Comparison of ENCODE assay signal across 8 cellular contexts in genomic region chr10:93039721-93040120, GRCh38. TPM values are rescaled to one million over a fixed set of nuclear protein-coding genes. Genes with fewer than 3 reads are reported as not detected.
DNase-seq lines count a peak whose midpoint lies in the region; ATAC-seq, FAIRE-seq and TF ChIP-seq lines count a peak whose summit lies in the region.

No MANE protein-coding gene starts in this region.

- no peaks in the 10 kb centered on the region for H3K9me3 Mint-ChIP-seq in glutamatergic neuron (ENCODE audit: unreplicated experiment)

- CTCF ChIA-PET in A549 (lab: Yijun Ruan, JAX) = interaction anchor here (0.8 to 2.9 kb wide), 11 partner anchors 12 to 155 kb away, joined by 3 to 10 read pairs (median 4); partner anchors contain the start of gene CYP26A1

- no peaks in the 10 kb centered on the region for H3K36me3 Mint-ChIP-seq in glutamatergic neuron (ENCODE audit: unreplicated experiment)

- no peaks in the 10 kb centered on the region for H3K27me3 Mint-ChIP-seq in glutamatergic neuron (ENCODE audit: unreplicated experiment)

- WGBS in A549 (ENCODE audit: missing lambda C conversion rate) = 39% methylated on average over 3 of the region's 3 CpGs

- POLR2A ChIA-PET in A549 (lab: Yijun Ruan, JAX) = no interaction called here

- TF ChIP-seq POLR2A in A549 (IDR thresholded peaks at IDR 0.05; ENCODE audit: low read length) = no peak

- peak; percentile 62 to 76 for TF ChIP-seq RAD21 in A549 (conservative IDR thresholded peaks at IDR 0.05 in 1 of 2, IDR thresholded peaks at IDR 0.05 in 1 of 2)

- no peak overlapping the region for H3K4me2 ChIP-seq in A549

- H3K4me3 Mint-ChIP-seq in glutamatergic neuron (ENCODE audit: unreplicated experiment) = no peak overlapping the region

- no peak for TF ChIP-seq EP300 in A549 (IDR thresholded peaks at IDR 0.05)

- FAIRE-seq in A549 (lab: Jason Lieb, UNC) = no peak

- peak; percentile 81 to 84; a peak in 5 of 6 replicates for ATAC-seq in A549
- peak; percentile 44 for ATAC-seq in GM19351 (IDR thresholded peaks at IDR 0.05; ENCODE audit: unreplicated experiment)
- ATAC-seq in GM21786 (IDR thresholded peaks at IDR 0.05; ENCODE audit: unreplicated experiment) = no peak
- ATAC-seq in GM21447 (IDR thresholded peaks at IDR 0.05; ENCODE audit: unreplicated experiment) = no peak

- peaks cover 1% of the 10 kb centered on the region for H3K4me1 Mint-ChIP-seq in glutamatergic neuron (ENCODE audit: low read depth, unreplicated experiment)

- no peak overlapping the region for H3K4me3 ChIP-seq in A549

- H3K27ac ChIP-seq in A549 = no peak overlapping the region

- H3K9me3 ChIP-seq in A549 = no peaks in the 10 kb centered on the region

- peaks cover 6% of the 10 kb centered on the region; the same call in 2 of the 3 replicates for H3K4me1 ChIP-seq in A549

- TF ChIP-seq CTCF in A549 (IDR thresholded peaks at IDR 0.05) = peak; percentile 51
- TF ChIP-seq CTCF in glutamatergic neuron (IDR thresholded peaks at IDR 0.05; ENCODE audit: partially characterized antibody, unreplicated experiment) = no peak

- no peak overlapping the region for H3K27ac Mint-ChIP-seq in glutamatergic neuron (ENCODE audit: unreplicated experiment)

- peak in 1 of 2 experiments; percentile 46 for DNase-seq in A549 (ENCODE audit: low read depth in 1 of 2, low spot score in 1 of 2)
- peak; percentile 65 for DNase-seq in OCI-M2 (lab: John Stamatoyannopoulos, UW; ENCODE audit: unreplicated experiment)
- peak; percentile 71 for DNase-seq in fibroblast of peridontal ligament (ENCODE audit: extremely low read depth)
- no peak for DNase-seq in glutamatergic neuron
- DNase-seq in T-helper 9 cell = no peak

TF ChIP-seq in A549, 52 proteins besides CTCF, POLR2A, EP300 and RAD21:
- TF ChIP-seq SMC3 (IDR thresholded peaks at IDR 0.05) (peak; percentile 56), HOXA7 (CRISPR knock-in tag; IDR thresholded peaks at IDR 0.05) (no peak)
TF ChIP-seq in A549: peak in this region for 1.

RNA-seq across cellular contexts. Expression of gene CYP26C1, which starts 20.9 kb away (rescaled TPM):
- polyA plus RNA-seq in A549 (2011; rRNA removed) = not detected in 2 replicates
- polyA plus RNA-seq in A549 (2012; cell fraction: cytosol; rRNA removed) = not detected in 2 replicates
- 0.04 TPM in 2 replicates for polyA plus RNA-seq in A549 (2012; cell fraction: nucleus; rRNA removed)
- not detected in 3 replicates for polyA plus RNA-seq in A549 (2017; fragmentation: RNase III; extraction: RNeasy Plus Mini Kit Qiagen cat#74134 plus additional on column Dnase treatment)
- 0.12 and 0.19 TPM in 2 replicates for polyA minus RNA-seq in A549 (2011; rRNA and poly(A)+ RNA removed)
- 0.10 TPM for total RNA-seq in glutamatergic neuron (ENCODE audit: unreplicated experiment)

RNA-seq across cellular contexts. Expression of gene CYP26A1, which starts 34.0 kb away (rescaled TPM):
- 1.3 TPM in 2 replicates for polyA plus RNA-seq in A549 (2011; rRNA removed)
- polyA plus RNA-seq in A549 (2012; cell fraction: cytosol; rRNA removed) = 8.2 and 9.9 TPM in 2 replicates
- polyA plus RNA-seq in A549 (2012; cell fraction: nucleus; rRNA removed) = 10.7 and 14.1 TPM in 2 replicates
- 7.2 to 10.8 TPM (median 9.8 TPM) in 3 replicates for polyA plus RNA-seq in A549 (2017; fragmentation: RNase III; extraction: RNeasy Plus Mini Kit Qiagen cat#74134 plus additional on column Dnase treatment)
- 0.15 and 0.25 TPM in 2 replicates for polyA minus RNA-seq in A549 (2011; rRNA and poly(A)+ RNA removed)
- total RNA-seq in glutamatergic neuron (ENCODE audit: unreplicated experiment) = 4.2 TPM

Comparison
In these comparisons a context has a peak if more than half of its experiments do, and no peak if none do; other contexts are left out.
1. ATAC-seq: peak in A549 (2 of 2) and GM19351 (single experiment); none in GM21786 (single experiment) and GM21447 (single experiment).
2. DNase-seq: peak in OCI-M2 (single experiment) and fibroblast of peridontal ligament (single experiment); none in glutamatergic neuron (single experiment) and T-helper 9 cell (single experiment).